Comparison of ENCODE assay signal across 1 cellular context in the genomic region with DNA sequence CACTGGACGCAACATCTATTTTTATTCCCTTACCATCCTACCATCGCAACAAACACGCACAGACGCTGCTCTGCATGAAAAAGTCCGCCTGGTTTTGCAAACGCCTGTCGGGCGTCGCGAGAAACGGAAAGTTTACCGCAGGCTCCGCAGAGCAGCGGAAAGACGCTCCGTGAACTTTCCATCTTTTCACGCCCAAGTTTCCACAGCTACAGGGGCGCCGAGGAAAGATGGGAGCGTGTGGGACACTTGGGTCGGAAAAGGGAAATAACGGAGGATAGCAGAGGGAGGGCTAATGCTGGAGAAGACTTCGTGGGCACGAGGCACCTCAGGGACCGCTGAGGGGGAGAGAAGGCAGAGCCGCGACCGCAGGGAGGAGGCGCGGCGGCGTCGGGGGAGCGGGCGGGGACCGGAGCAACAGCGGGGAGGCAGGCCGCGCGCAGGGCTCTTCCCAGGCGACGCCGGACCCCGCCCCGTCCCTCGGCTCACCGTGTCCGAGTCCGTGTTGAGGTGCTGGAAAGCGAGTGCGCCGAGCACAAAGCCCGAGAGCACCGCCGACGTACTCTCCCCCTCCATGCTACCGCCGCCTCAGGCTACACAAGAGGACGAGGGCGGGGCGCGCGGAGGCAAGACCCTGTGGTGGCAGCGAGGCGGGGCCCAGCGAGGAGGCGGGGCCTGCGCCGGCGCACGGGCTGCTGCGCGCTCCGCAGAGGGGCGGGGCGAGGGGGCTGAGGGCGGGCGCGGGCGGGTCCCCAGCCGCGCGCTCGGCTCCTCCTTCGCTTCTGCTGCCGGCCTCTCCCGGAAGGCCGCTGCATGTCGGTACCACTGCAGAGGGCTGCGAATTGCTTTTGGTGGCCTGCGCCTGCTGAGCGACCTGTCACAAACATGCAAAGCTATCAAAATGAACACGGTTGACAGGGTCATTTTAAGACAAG.
TF ChIP-seq lines count a peak whose summit lies in the region.

A gene (minus strand): TSS at position 601 of the 932 bp plus-strand sequence. CDS start 28 bp downstream, at position 573.

TF ChIP-seq in HepG2, 621 proteins besides CTCF, POLR2A, EP300 and RAD21 (continued from another document and continues in another):
- TF ChIP-seq KDM1A (CRISPR knock-in tag; IDR thresholded peaks at IDR 0.05) (no peak; the same call in 1 of the 2 replicates), ZNF780A (CRISPR knock-in tag; IDR thresholded peaks at IDR 0.05) (0 out of 2 replicates have a peak, but pooled peaks have one; percentile 74), ZFY (CRISPR knock-in tag; IDR thresholded peaks at IDR 0.05) (peak; percentile 67), TBP (CRISPR knock-in tag; IDR thresholded peaks at IDR 0.05) (no peak), SIN3A (IDR thresholded peaks at IDR 0.05; ENCODE audit: borderline replicate concordance, low read depth, low read length) (peak; percentile 88; the same call in 1 of the 2 replicates), REXO4 (CRISPR knock-in tag; IDR thresholded peaks at IDR 0.05; ENCODE audit: borderline replicate concordance) (0 out of 2 replicates have a peak, but pooled peaks have one; percentile 66), ZBTB38 (CRISPR knock-in tag; IDR thresholded peaks at IDR 0.05) (peak; percentile 86), ZNF724P (CRISPR knock-in tag; IDR thresholded peaks at IDR 0.05; ENCODE audit: borderline replicate concordance) (peak; percentile 85; the same call in 1 of the 2 replicates), ZNF766 (CRISPR knock-in tag; IDR thresholded peaks at IDR 0.05; ENCODE audit: borderline replicate concordance) (peak; percentile 91), MED1 (CRISPR knock-in tag; IDR thresholded peaks at IDR 0.05) (peak; percentile 64), ASH2L (IDR thresholded peaks at IDR 0.05; ENCODE audit: insufficient read length, low read depth, low read length) (peak; percentile 83), ZFP1 (CRISPR knock-in tag; IDR thresholded peaks at IDR 0.05) (no peak), RBFOX2 (IDR thresholded peaks at IDR 0.05; ENCODE audit: low read depth, low read length) (peak; percentile 88), ZNF205 (CRISPR knock-in tag; IDR thresholded peaks at IDR 0.05) (peak; percentile 18), MIXL1 (CRISPR knock-in tag; IDR thresholded peaks at IDR 0.05) (no peak), RXRB (CRISPR knock-in tag; IDR thresholded peaks at IDR 0.05; ENCODE audit: borderline replicate concordance) (peak; percentile 47; the same call in 1 of the 2 replicates), ZNF776 (CRISPR knock-in tag; IDR thresholded peaks at IDR 0.05) (peak; percentile 71; the same call in 1 of the 2 replicates), ZNF761 (CRISPR knock-in tag; conservative IDR thresholded peaks at IDR 0.05) (peak; percentile 64; the same call in 1 of the 2 replicates), ZNF510 (CRISPR knock-in tag; IDR thresholded peaks at IDR 0.05; ENCODE audit: low read depth) (0 out of 2 replicates have a peak, but pooled peaks have one; percentile 31), MIER3 (CRISPR knock-in tag; IDR thresholded peaks at IDR 0.05; ENCODE audit: borderline replicate concordance) (no peak; the same call in 1 of the 2 replicates), HHEX (CRISPR knock-in tag; IDR thresholded peaks at IDR 0.05) (no peak), ZNF879 (CRISPR knock-in tag; IDR thresholded peaks at IDR 0.05) (peak; percentile 91; the same call in 1 of the 2 replicates), ZIK1 (CRISPR knock-in tag; IDR thresholded peaks at IDR 0.05; ENCODE audit: borderline replicate concordance, low read depth) (peak; percentile 86), ETV5 (CRISPR knock-in tag; IDR thresholded peaks at IDR 0.05; ENCODE audit: borderline replicate concordance) (peak; percentile 41; the same call in 1 of the 2 replicates), ZFX (CRISPR knock-in tag; IDR thresholded peaks at IDR 0.05; ENCODE audit: low read depth) (peak; percentile 85), ZSCAN9 (CRISPR knock-in tag; IDR thresholded peaks at IDR 0.05; ENCODE audit: borderline replicate concordance) (peak; percentile 55; the same call in 1 of the 2 replicates), ZMYM4 (CRISPR knock-in tag; IDR thresholded peaks at IDR 0.05) (peak; percentile 86)
- TF ChIP-seq, protein P1, sequence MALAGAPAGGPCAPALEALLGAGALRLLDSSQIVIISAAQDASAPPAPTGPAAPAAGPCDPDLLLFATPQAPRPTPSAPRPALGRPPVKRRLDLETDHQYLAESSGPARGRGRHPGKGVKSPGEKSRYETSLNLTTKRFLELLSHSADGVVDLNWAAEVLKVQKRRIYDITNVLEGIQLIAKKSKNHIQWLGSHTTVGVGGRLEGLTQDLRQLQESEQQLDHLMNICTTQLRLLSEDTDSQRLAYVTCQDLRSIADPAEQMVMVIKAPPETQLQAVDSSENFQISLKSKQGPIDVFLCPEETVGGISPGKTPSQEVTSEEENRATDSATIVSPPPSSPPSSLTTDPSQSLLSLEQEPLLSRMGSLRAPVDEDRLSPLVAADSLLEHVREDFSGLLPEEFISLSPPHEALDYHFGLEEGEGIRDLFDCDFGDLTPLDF (CRISPR knock-in tag; IDR thresholded peaks at IDR 0.05), result 0 out of 2 replicates have a peak, but pooled peaks have one; percentile 16
- TF ChIP-seq, protein P2, sequence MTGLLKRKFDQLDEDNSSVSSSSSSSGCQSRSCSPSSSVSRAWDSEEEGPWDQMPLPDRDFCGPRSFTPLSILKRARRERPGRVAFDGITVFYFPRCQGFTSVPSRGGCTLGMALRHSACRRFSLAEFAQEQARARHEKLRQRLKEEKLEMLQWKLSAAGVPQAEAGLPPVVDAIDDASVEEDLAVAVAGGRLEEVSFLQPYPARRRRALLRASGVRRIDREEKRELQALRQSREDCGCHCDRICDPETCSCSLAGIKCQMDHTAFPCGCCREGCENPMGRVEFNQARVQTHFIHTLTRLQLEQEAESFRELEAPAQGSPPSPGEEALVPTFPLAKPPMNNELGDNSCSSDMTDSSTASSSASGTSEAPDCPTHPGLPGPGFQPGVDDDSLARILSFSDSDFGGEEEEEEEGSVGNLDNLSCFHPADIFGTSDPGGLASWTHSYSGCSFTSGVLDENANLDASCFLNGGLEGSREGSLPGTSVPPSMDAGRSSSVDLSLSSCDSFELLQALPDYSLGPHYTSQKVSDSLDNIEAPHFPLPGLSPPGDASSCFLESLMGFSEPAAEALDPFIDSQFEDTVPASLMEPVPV (CRISPR knock-in tag; IDR thresholded peaks at IDR 0.05), result peak; percentile 73; the same call in 1 of the 2 replicates
- TF ChIP-seq, protein P3, sequence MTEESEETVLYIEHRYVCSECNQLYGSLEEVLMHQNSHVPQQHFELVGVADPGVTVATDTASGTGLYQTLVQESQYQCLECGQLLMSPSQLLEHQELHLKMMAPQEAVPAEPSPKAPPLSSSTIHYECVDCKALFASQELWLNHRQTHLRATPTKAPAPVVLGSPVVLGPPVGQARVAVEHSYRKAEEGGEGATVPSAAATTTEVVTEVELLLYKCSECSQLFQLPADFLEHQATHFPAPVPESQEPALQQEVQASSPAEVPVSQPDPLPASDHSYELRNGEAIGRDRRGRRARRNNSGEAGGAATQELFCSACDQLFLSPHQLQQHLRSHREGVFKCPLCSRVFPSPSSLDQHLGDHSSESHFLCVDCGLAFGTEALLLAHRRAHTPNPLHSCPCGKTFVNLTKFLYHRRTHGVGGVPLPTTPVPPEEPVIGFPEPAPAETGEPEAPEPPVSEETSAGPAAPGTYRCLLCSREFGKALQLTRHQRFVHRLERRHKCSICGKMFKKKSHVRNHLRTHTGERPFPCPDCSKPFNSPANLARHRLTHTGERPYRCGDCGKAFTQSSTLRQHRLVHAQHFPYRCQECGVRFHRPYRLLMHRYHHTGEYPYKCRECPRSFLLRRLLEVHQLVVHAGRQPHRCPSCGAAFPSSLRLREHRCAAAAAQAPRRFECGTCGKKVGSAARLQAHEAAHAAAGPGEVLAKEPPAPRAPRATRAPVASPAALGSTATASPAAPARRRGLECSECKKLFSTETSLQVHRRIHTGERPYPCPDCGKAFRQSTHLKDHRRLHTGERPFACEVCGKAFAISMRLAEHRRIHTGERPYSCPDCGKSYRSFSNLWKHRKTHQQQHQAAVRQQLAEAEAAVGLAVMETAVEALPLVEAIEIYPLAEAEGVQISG (CRISPR knock-in tag; IDR thresholded peaks at IDR 0.05), result peak; percentile 79
- TF ChIP-seq, protein P4, sequence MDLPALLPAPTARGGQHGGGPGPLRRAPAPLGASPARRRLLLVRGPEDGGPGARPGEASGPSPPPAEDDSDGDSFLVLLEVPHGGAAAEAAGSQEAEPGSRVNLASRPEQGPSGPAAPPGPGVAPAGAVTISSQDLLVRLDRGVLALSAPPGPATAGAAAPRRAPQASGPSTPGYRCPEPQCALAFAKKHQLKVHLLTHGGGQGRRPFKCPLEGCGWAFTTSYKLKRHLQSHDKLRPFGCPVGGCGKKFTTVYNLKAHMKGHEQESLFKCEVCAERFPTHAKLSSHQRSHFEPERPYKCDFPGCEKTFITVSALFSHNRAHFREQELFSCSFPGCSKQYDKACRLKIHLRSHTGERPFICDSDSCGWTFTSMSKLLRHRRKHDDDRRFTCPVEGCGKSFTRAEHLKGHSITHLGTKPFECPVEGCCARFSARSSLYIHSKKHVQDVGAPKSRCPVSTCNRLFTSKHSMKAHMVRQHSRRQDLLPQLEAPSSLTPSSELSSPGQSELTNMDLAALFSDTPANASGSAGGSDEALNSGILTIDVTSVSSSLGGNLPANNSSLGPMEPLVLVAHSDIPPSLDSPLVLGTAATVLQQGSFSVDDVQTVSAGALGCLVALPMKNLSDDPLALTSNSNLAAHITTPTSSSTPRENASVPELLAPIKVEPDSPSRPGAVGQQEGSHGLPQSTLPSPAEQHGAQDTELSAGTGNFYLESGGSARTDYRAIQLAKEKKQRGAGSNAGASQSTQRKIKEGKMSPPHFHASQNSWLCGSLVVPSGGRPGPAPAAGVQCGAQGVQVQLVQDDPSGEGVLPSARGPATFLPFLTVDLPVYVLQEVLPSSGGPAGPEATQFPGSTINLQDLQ (CRISPR knock-in tag; IDR thresholded peaks at IDR 0.05), result no peak
- TF ChIP-seq, protein P5, sequence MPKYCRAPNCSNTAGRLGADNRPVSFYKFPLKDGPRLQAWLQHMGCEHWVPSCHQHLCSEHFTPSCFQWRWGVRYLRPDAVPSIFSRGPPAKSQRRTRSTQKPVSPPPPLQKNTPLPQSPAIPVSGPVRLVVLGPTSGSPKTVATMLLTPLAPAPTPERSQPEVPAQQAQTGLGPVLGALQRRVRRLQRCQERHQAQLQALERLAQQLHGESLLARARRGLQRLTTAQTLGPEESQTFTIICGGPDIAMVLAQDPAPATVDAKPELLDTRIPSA (CRISPR knock-in tag; IDR thresholded peaks at IDR 0.05; ENCODE audit: borderline replicate concordance), result peak; percentile 69; the same call in 1 of the 2 replicates
- TF ChIP-seq, protein P6, sequence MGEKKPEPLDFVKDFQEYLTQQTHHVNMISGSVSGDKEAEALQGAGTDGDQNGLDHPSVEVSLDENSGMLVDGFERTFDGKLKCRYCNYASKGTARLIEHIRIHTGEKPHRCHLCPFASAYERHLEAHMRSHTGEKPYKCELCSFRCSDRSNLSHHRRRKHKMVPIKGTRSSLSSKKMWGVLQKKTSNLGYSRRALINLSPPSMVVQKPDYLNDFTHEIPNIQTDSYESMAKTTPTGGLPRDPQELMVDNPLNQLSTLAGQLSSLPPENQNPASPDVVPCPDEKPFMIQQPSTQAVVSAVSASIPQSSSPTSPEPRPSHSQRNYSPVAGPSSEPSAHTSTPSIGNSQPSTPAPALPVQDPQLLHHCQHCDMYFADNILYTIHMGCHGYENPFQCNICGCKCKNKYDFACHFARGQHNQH (CRISPR knock-in tag; IDR thresholded peaks at IDR 0.05), result peak; percentile 52; the same call in 1 of the 2 replicates
- TF ChIP-seq, protein P7, sequence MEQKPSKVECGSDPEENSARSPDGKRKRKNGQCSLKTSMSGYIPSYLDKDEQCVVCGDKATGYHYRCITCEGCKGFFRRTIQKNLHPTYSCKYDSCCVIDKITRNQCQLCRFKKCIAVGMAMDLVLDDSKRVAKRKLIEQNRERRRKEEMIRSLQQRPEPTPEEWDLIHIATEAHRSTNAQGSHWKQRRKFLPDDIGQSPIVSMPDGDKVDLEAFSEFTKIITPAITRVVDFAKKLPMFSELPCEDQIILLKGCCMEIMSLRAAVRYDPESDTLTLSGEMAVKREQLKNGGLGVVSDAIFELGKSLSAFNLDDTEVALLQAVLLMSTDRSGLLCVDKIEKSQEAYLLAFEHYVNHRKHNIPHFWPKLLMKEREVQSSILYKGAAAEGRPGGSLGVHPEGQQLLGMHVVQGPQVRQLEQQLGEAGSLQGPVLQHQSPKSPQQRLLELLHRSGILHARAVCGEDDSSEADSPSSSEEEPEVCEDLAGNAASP (CRISPR knock-in tag; IDR thresholded peaks at IDR 0.05; ENCODE audit: borderline replicate concordance), result 0 out of 2 replicates have a peak, but pooled peaks have one; percentile 11
- TF ChIP-seq, protein P8, sequence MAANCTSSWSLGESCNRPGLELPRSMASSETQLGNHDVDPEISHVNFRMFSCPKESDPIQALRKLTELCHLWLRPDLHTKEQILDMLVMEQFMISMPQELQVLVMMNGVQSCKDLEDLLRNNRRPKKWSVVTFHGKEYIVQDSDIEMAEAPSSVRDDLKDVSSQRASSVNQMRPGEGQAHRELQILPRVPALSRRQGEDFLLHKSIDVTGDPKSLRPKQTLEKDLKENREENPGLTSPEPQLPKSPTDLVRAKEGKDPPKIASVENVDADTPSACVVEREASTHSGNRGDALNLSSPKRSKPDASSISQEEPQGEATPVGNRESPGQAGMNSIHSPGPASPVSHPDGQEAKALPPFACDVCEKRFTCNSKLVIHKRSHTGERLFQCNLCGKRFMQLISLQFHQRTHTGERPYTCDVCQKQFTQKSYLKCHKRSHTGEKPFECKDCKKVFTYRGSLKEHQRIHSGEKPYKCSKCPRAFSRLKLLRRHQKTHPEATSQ (CRISPR knock-in tag; IDR thresholded peaks at IDR 0.05; ENCODE audit: borderline replicate concordance), result peak; percentile 82; the same call in 1 of the 2 replicates
- TF ChIP-seq, protein P9, sequence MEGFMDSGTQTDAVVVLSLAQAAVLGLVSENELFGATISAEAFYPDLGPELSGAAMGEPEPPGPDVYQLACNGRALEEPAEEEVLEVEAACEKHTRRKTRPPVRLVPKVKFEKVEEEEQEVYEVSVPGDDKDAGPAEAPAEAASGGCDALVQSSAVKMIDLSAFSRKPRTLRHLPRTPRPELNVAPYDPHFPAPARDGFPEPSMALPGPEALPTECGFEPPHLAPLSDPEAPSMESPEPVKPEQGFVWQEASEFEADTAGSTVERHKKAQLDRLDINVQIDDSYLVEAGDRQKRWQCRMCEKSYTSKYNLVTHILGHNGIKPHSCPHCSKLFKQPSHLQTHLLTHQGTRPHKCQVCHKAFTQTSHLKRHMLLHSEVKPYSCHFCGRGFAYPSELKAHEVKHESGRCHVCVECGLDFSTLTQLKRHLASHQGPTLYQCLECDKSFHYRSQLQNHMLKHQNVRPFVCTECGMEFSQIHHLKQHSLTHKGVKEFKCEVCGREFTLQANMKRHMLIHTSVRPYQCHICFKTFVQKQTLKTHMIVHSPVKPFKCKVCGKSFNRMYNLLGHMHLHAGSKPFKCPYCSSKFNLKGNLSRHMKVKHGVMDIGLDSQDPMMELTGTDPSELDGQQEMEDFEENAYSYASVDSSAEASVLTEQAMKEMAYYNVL (CRISPR knock-in tag; IDR thresholded peaks at IDR 0.05; ENCODE audit: borderline replicate concordance), result peak; percentile 50; the same call in 1 of the 2 replicates
- TF ChIP-seq, protein P10, sequence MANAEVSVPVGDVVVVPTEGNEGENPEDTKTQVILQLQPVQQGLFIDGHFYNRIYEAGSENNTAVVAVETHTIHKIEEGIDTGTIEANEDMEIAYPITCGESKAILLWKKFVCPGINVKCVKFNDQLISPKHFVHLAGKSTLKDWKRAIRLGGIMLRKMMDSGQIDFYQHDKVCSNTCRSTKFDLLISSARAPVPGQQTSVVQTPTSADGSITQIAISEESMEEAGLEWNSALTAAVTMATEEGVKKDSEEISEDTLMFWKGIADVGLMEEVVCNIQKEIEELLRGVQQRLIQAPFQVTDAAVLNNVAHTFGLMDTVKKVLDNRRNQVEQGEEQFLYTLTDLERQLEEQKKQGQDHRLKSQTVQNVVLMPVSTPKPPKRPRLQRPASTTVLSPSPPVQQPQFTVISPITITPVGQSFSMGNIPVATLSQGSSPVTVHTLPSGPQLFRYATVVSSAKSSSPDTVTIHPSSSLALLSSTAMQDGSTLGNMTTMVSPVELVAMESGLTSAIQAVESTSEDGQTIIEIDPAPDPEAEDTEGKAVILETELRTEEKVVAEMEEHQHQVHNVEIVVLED (CRISPR knock-in tag; IDR thresholded peaks at IDR 0.05; ENCODE audit: borderline replicate concordance), result peak; percentile 75
